Comparison of ENCODE assay signal across 8 cellular contexts in genomic region chr5:91384671-91385430, GRCh38. TPM values are rescaled to one million over a fixed set of nuclear protein-coding genes. Genes with fewer than 3 reads are reported as not detected.
DNase-seq lines count a peak whose midpoint lies in the region; ATAC-seq and TF ChIP-seq lines count a peak whose summit lies in the region.

No MANE protein-coding gene starts in this region.

- peak in 2 of 10 experiments; percentile 24 to 37 for DNase-seq in CD4-positive, alpha-beta T cell
- DNase-seq in HL-60 (ENCODE audit: low read depth in 1 of 2, low spot score in 1 of 2), result peak; percentile 53 to 54
- peak; percentile 90 for DNase-seq in NCI-H524 treated with DMSO at 0.1 percent for 48 hours (lab: John Stamatoyannopoulos, UW)
- peak; percentile 30 for DNase-seq in activated T-helper 1 cell treated with anti-CD3 and anti-CD28 coated beads, Interleukin-12 subunit alpha, Interleukin-12 subunit beta, Interleukin-2, Interleukin-4 antibody, amounts not matched to agents 30 ng/mL and 10 ng/mL and 1 ng/mL, durations not matched to agents 14 hours and 24 hours and 36 hours (ENCODE audit: low spot score)
- DNase-seq in foreskin melanocyte, result peak; percentile 80
- DNase-seq in osteoblast (ENCODE audit: insufficient read length, low spot score, missing footprints), result peak; percentile 89
- DNase-seq in activated effector memory CD4-positive, alpha-beta T cell treated with anti-CD3 and anti-CD28 coated beads, Interleukin-2, amount 50 U/mL, for 16 hours, result no peak

- peak; percentile 8 for ATAC-seq in CD4-positive, alpha-beta T cell (ENCODE audit: poor library complexity)
- peak; percentile 16 for ATAC-seq in GM18520 (IDR thresholded peaks at IDR 0.05; ENCODE audit: unreplicated experiment)

- intact Hi-C loops in CD4-positive, alpha-beta T cell (cut with DNase I, micrococcal nuclease), result loop anchor here (1.0 to 10.0 kb wide), 5 partner anchors 159 to 970 kb away; partner anchors contain the start of gene LYSMD3 (in 2 of the 2)
- intact Hi-C loops in activated T-helper 1 cell treated with anti-CD3 and anti-CD28 coated beads, Interleukin-12 subunit alpha, Interleukin-12 subunit beta, Interleukin-2, Interleukin-4 antibody, amounts not matched to agents 30 ng/mL and 10 ng/mL and 1 ng/mL, durations not matched to agents 14 hours and 24 hours and 36 hours (cut with micrococcal nuclease), result loop anchor here (1.0 kb wide), 4 partner anchors 34 to 519 kb away; no protein-coding TSS in a partner anchor

- peaks cover 39% of the 10 kb centered on the region for H3K36me3 Mint-ChIP-seq in CD4-positive, alpha-beta T cell (ENCODE audit: low read depth)
- peaks cover 5% of the 10 kb centered on the region for H3K36me3 Mint-ChIP-seq in activated T-helper 1 cell treated with anti-CD3 and anti-CD28 coated beads, Interleukin-12 subunit alpha, Interleukin-12 subunit beta, Interleukin-2, Interleukin-4 antibody, amounts not matched to agents 30 ng/mL and 10 ng/mL and 1 ng/mL, durations not matched to agents 14 hours and 24 hours and 36 hours (ENCODE audit: low read depth)

- H3K4me1 ChIP-seq in osteoblast (ENCODE audit: insufficient read depth, low read length), result peaks cover 9% of the 10 kb centered on the region

- H4K20me1 ChIP-seq in osteoblast (ENCODE audit: insufficient read depth, low read length), result no peaks in the 10 kb centered on the region

- peak overlapping the region; percentile 93 for H3K4me3 Mint-ChIP-seq in CD4-positive, alpha-beta T cell
- H3K4me3 Mint-ChIP-seq in activated T-helper 1 cell treated with anti-CD3 and anti-CD28 coated beads, Interleukin-12 subunit alpha, Interleukin-12 subunit beta, Interleukin-2, Interleukin-4 antibody, amounts not matched to agents 30 ng/mL and 10 ng/mL and 1 ng/mL, durations not matched to agents 14 hours and 24 hours and 36 hours, result peak overlapping the region; percentile 98

- H2AFZ ChIP-seq in osteoblast (ENCODE audit: low read length), result no peak overlapping the region

- POLR2A ChIA-PET in CD4-positive, alpha-beta T cell (lab: Charles Lee), result interaction anchor here (0.6 to 6.3 kb wide), 19 partner anchors 13 to 975 kb away, joined by 3 to 151 read pairs (median 7); partner anchors contain the start of gene CETN3

- H3K36me3 ChIP-seq in osteoblast (ENCODE audit: insufficient read depth, low read length), result no peaks in the 10 kb centered on the region

- H3K9me3 Mint-ChIP-seq in CD4-positive, alpha-beta T cell, result no peaks in the 10 kb centered on the region
- H3K9me3 Mint-ChIP-seq in activated T-helper 1 cell treated with anti-CD3 and anti-CD28 coated beads, Interleukin-12 subunit alpha, Interleukin-12 subunit beta, Interleukin-2, Interleukin-4 antibody, amounts not matched to agents 30 ng/mL and 10 ng/mL and 1 ng/mL, durations not matched to agents 14 hours and 24 hours and 36 hours, result peaks cover 9% of the 10 kb centered on the region

- no peaks in the 10 kb centered on the region for H3K9me3 ChIP-seq in CD4-positive, alpha-beta T cell (ENCODE audit: control insufficient read depth, low read length)
- no peaks in the 10 kb centered on the region for H3K9me3 ChIP-seq in osteoblast (ENCODE audit: low read depth, low read length)

- TF ChIP-seq CTCF in CD4-positive, alpha-beta T cell (IDR thresholded peaks at IDR 0.05), result peak; percentile 100
- TF ChIP-seq CTCF in HL-60 (IDR thresholded peaks at IDR 0.05; ENCODE audit: insufficient read depth, low read length) (peak; percentile 30), osteoblast (IDR thresholded peaks at IDR 0.05; ENCODE audit: extremely low read depth, low read depth, low read length) (peak; percentile 94)

- H3K27ac Mint-ChIP-seq in CD4-positive, alpha-beta T cell, result peak overlapping the region; percentile 99
- H3K27ac Mint-ChIP-seq in activated T-helper 1 cell treated with anti-CD3 and anti-CD28 coated beads, Interleukin-12 subunit alpha, Interleukin-12 subunit beta, Interleukin-2, Interleukin-4 antibody, amounts not matched to agents 30 ng/mL and 10 ng/mL and 1 ng/mL, durations not matched to agents 14 hours and 24 hours and 36 hours, result peak overlapping the region; percentile 100

- H3K27me3 ChIP-seq in CD4-positive, alpha-beta T cell (ENCODE audit: control insufficient read depth, insufficient read depth, low read length), result no peaks in the 10 kb centered on the region
- H3K27me3 ChIP-seq in HL-60 (ENCODE audit: insufficient read depth, poor library complexity, severe bottlenecking), result no peaks in the 10 kb centered on the region
- no peaks in the 10 kb centered on the region for H3K27me3 ChIP-seq in osteoblast (ENCODE audit: insufficient read depth, low read length)

- H3K4me1 Mint-ChIP-seq in CD4-positive, alpha-beta T cell (ENCODE audit: low read depth), result peaks cover 21% of the 10 kb centered on the region
- H3K4me1 Mint-ChIP-seq in activated T-helper 1 cell treated with anti-CD3 and anti-CD28 coated beads, Interleukin-12 subunit alpha, Interleukin-12 subunit beta, Interleukin-2, Interleukin-4 antibody, amounts not matched to agents 30 ng/mL and 10 ng/mL and 1 ng/mL, durations not matched to agents 14 hours and 24 hours and 36 hours (ENCODE audit: low read depth), result peaks cover 30% of the 10 kb centered on the region

- H3K4me3 ChIP-seq in HL-60 (replicated peaks; ENCODE audit: insufficient read depth, low read length) (no peak overlapping the region), osteoblast (ENCODE audit: insufficient read depth, low read length) (peak overlapping the region; percentile 79)

- no peaks in the 10 kb centered on the region for H3K27me3 Mint-ChIP-seq in CD4-positive, alpha-beta T cell
- peaks cover 3% of the 10 kb centered on the region for H3K27me3 Mint-ChIP-seq in activated T-helper 1 cell treated with anti-CD3 and anti-CD28 coated beads, Interleukin-12 subunit alpha, Interleukin-12 subunit beta, Interleukin-2, Interleukin-4 antibody, amounts not matched to agents 30 ng/mL and 10 ng/mL and 1 ng/mL, durations not matched to agents 14 hours and 24 hours and 36 hours (ENCODE audit: insufficient read depth)

- peak overlapping the region; percentile 97 for H3K27ac ChIP-seq in CD4-positive, alpha-beta T cell (ENCODE audit: low read depth, low read length)
- H3K27ac ChIP-seq in HL-60 (replicated peaks) (peak overlapping the region; percentile 97), osteoblast (ENCODE audit: low read depth, low read length) (peak overlapping the region; percentile 100)

- H3K4me2 ChIP-seq in osteoblast (ENCODE audit: insufficient read depth, low read length), result peak overlapping the region; percentile 94

- H3K79me2 ChIP-seq in osteoblast (ENCODE audit: insufficient read depth, low read length), result peaks cover 30% of the 10 kb centered on the region

- CTCF ChIA-PET in CD4-positive, alpha-beta T cell (lab: Charles Lee), result interaction anchor here (0.6 to 4.4 kb wide), 30 partner anchors 10 to 519 kb away, joined by 3 to 74 read pairs (median 5); no protein-coding TSS in a partner anchor

RNA-seq across cellular contexts. Expression of gene ARRDC3, which starts 1.7 kb away (rescaled TPM):
- 100 to 1,000 TPM; 273 to 284 TPM for total RNA-seq in CD4-positive, alpha-beta T cell
- total RNA-seq in activated T-helper 1 cell treated with anti-CD3 and anti-CD28 coated beads, Interleukin-12 subunit alpha, Interleukin-12 subunit beta, Interleukin-2, Interleukin-4 antibody, amounts not matched to agents 30 ng/mL and 10 ng/mL and 1 ng/mL, durations not matched to agents 14 hours and 24 hours and 36 hours, result 10.5 and 11.5 TPM in 2 replicates
- total RNA-seq in osteoblast, result 93.1 and 101 TPM in 2 replicates

Comparison
In these comparisons a context has a peak if more than half of its experiments do, and no peak if none do; other contexts are left out.
1. CTCF ChIP-seq: peak in every context shown above with its lines; median percentile 100 in CD4-positive, alpha-beta T cell; 94 in osteoblast; 30 in HL-60.